ENCODE assay signal across 8 cellular contexts in the genomic region with DNA sequence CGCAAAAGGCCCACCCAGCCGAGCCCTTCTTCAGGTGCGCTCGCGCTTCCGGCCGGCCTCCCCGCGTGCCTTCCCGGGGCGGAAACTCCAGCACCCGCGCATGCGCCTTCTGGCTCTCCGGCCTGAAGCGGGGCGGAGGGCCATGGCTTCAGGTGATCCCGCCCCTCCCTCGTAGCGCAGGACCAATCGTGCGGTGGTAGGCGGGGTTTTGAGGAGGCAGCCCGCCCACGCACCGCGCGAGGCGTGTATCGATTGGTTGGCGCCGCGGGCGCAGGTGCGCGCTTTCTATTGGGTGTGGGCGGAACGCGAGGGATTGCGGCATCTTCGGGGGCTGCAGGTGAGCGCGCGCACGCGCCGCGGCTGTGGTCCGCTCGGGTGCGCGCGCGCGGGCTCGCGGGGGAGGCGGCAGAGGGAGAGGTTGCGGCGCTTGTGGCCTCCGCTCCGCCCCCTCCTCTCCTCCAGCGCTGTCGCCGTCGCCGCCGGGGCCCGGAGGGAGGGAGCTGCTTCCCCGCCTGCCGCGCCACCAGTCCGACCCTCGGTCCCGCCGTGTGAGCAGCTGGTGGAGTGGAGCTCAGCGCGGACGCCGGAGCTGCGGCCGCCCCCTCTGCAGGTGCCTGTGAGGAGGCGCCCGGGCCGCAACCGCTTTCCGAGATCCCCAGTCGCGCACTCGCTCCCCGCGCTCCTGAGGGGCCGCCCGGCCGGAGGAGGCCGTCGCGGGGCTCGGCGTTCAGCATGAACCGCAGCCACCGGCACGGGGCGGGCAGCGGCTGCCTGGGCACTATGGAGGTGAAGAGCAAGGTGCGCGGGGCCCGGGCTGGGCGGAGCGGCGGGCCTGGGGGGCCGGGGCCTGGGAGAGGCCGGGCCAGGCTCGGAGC. TPM values are rescaled to one million over a fixed set of nuclear protein-coding genes. Genes with fewer than 3 reads are reported as not detected.
DNase-seq lines count a peak whose midpoint lies in the region; ATAC-seq and TF ChIP-seq lines count a peak whose summit lies in the region.

A gene with protein sequence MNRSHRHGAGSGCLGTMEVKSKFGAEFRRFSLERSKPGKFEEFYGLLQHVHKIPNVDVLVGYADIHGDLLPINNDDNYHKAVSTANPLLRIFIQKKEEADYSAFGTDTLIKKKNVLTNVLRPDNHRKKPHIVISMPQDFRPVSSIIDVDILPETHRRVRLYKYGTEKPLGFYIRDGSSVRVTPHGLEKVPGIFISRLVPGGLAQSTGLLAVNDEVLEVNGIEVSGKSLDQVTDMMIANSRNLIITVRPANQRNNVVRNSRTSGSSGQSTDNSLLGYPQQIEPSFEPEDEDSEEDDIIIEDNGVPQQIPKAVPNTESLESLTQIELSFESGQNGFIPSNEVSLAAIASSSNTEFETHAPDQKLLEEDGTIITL (plus strand): TSS at position 526 of the 875 bp plus-strand sequence. CDS start 207 bp downstream, at position 733.

- DNase-seq in GM23248 (peak; percentile 96), Panc1 (ENCODE audit: low read depth, low spot score) (peak; percentile 95), esophagus squamous epithelium (lab: John Stamatoyannopoulos, UW) (peak; percentile 95), myocyte (ENCODE audit: low read depth) (peak; percentile 95)
- DNase-seq in activated T-cell treated with anti-CD3 and anti-CD28 coated beads, Interleukin-2, amount 50 U/mL, for 72 hours, result peak; percentile 99 to 100
- peak; percentile 97 for DNase-seq in stimulated activated CD8-positive, alpha-beta memory T cell treated with anti-CD3 and anti-CD28 coated beads, Interleukin-7, amount 100 ng/mL, for 24 hours (ENCODE audit: low read depth)

- peak; percentile 83 for ATAC-seq in Panc1
- peak; percentile 90 to 92 for ATAC-seq in activated T-cell treated with anti-CD3 and anti-CD28 coated beads, Interleukin-2, amount 50 U/mL, for 72 hours (replicated peaks in 1 of 2)

- BruUV-seq in Panc1 (replicated peaks; lab: Mats Ljungman, UMichigan), result no TSS peak

- H3K27me3 Mint-ChIP-seq in activated T-cell treated with anti-CD3 and anti-CD28 coated beads, Interleukin-2, amount 50 U/mL, for 72 hours (ENCODE audit: low read depth), result no peaks in the 10 kb centered on the region

- peaks cover 54% of the 10 kb centered on the region for H3K4me1 Mint-ChIP-seq in activated T-cell treated with anti-CD3 and anti-CD28 coated beads, Interleukin-2, amount 50 U/mL, for 72 hours (ENCODE audit: low read depth)

- H3K27ac ChIP-seq in DOHH2 (ENCODE audit: low read depth, low read length) (peak within 1 kb of the TSS; percentile 27), GM23248 (no peak within 1 kb of the TSS), KOPT-K1 (ENCODE audit: low read depth, low read length, poor library complexity, severe bottlenecking) (peak within 1 kb of the TSS; percentile 54), Panc1 (ENCODE audit: low read length) (peak within 1 kb of the TSS; percentile 100), esophagus squamous epithelium (peak within 1 kb of the TSS; percentile 87 to 95 (median 90))

- peaks cover 49% of the 10 kb centered on the region for H3K79me2 ChIP-seq in DOHH2 (ENCODE audit: control insufficient read depth, low read length)
- no peaks in the 10 kb centered on the region for H3K79me2 ChIP-seq in GM23248 (ENCODE audit: insufficient read depth)

- peak within 1 kb of the TSS; percentile 48 for H3K9ac ChIP-seq in GM23248

- H3K4me3 ChIP-seq in DOHH2 (ENCODE audit: low read length) (peak within 1 kb of the TSS; percentile 76), GM23248 (peak within 1 kb of the TSS; percentile 76), Panc1 (ENCODE audit: low read depth in 2 of 2, low read length in 2 of 2) (peak within 1 kb of the TSS; percentile 71 to 89), esophagus squamous epithelium (peak within 1 kb of the TSS; percentile 64 to 93 (median 90))

- no peaks in the 10 kb centered on the region for H4K20me1 ChIP-seq in DOHH2 (ENCODE audit: control insufficient read depth, insufficient read depth, low read depth, low read length)
- no peaks in the 10 kb centered on the region for H4K20me1 ChIP-seq in GM23248 (ENCODE audit: insufficient read depth)

- peaks cover 0 to 2% of the 10 kb centered on the region in 2 donors for H3K36me3 Mint-ChIP-seq in activated T-cell treated with anti-CD3 and anti-CD28 coated beads, Interleukin-2, amount 50 U/mL, for 72 hours (ENCODE audit: insufficient read depth in 2 of 2)

- H3K9me3 ChIP-seq in DOHH2 (ENCODE audit: control insufficient read depth, insufficient read depth, low read length), result no peaks in the 10 kb centered on the region
- H3K9me3 ChIP-seq in GM23248 (ENCODE audit: low read depth), result no peaks in the 10 kb centered on the region
- H3K9me3 ChIP-seq in KOPT-K1 (ENCODE audit: insufficient read depth, low read length, poor library complexity, severe bottlenecking), result no peaks in the 10 kb centered on the region
- no peaks in the 10 kb centered on the region for H3K9me3 ChIP-seq in Panc1 (ENCODE audit: control insufficient read depth, insufficient read depth, low read depth, low read length)
- no peaks in the 10 kb centered on the region for H3K9me3 ChIP-seq in esophagus squamous epithelium

- POLR2A ChIA-PET in Panc1 (lab: Charles Lee), result interaction anchor here (0.6 to 1.5 kb wide), 8 partner anchors 10 to 51 kb away, joined by 3 to 21 read pairs (median 5); partner anchors contain the start of gene RIPOR3

- peak in 3 of 4 donors; percentile 40 to 87 (median 66) for TF ChIP-seq POLR2A in esophagus squamous epithelium (IDR thresholded peaks at IDR 0.05)

- H3K4me3 Mint-ChIP-seq in activated T-cell treated with anti-CD3 and anti-CD28 coated beads, Interleukin-2, amount 50 U/mL, for 72 hours, result peak within 1 kb of the TSS; percentile 87 to 89

- in situ Hi-C loops in GM23248 (cut with MboI), result loop anchor here (25.0 kb wide), 1 partner anchor 544 kb away; the partner anchor contains the start of gene CEBPB
- in situ Hi-C loops in Panc1 (cut with HindIII; ENCODE audit: low pct_unique_long_range_greater_than_20kb, low sequenced_read_pairs), result loop anchor here (5.0 kb wide), 1 partner anchor 34 kb away; no protein-coding TSS in a partner anchor

- H3K27me3 ChIP-seq in DOHH2 (ENCODE audit: control insufficient read depth, low read length) (no peaks in the 10 kb centered on the region), GM23248 (replicated peaks; ENCODE audit: insufficient read depth) (no peaks in the 10 kb centered on the region), Panc1 (ENCODE audit: control insufficient read depth, insufficient read depth, low read length) (no peaks in the 10 kb centered on the region), esophagus squamous epithelium (no peaks in the 10 kb centered on the region)

- H3K27ac Mint-ChIP-seq in activated T-cell treated with anti-CD3 and anti-CD28 coated beads, Interleukin-2, amount 50 U/mL, for 72 hours, result peak within 1 kb of the TSS; percentile 70

- H3K9me3 Mint-ChIP-seq in activated T-cell treated with anti-CD3 and anti-CD28 coated beads, Interleukin-2, amount 50 U/mL, for 72 hours, result no peaks in the 10 kb centered on the region

- H3K36me3 ChIP-seq in DOHH2 (ENCODE audit: control insufficient read depth, low read length) (peaks cover 4% of the 10 kb centered on the region), GM23248 (ENCODE audit: low read depth) (no peaks in the 10 kb centered on the region), KOPT-K1 (ENCODE audit: insufficient read depth, low read length) (no peaks in the 10 kb centered on the region), Panc1 (ENCODE audit: control insufficient read depth, insufficient read depth, low read length) (peaks cover 13% of the 10 kb centered on the region), esophagus squamous epithelium (peaks cover 0 to 3% (median 0%) of the 10 kb centered on the region in 3 donors)

- TF ChIP-seq CTCF in DOHH2 (IDR thresholded peaks at IDR 0.05; ENCODE audit: low read depth, low read length, poor library complexity, severe bottlenecking) (no peak), Panc1 (IDR thresholded peaks at IDR 0.05) (no peak), esophagus squamous epithelium (IDR thresholded peaks at IDR 0.05) (peak in 2 of 6 experiments; percentile 1 to 6)

- WGBS in GM23248 (ENCODE audit: low coverage in 1 of 2, low lambda C conversion rate in 2 of 2, missing lambda C conversion rate in 2 of 2), 2 experiments, result 1 to 3% methylated on average over 41 to 71 of the region's 114 CpGs
- 0% methylated on average over 7 of the region's 114 CpGs; no CpG with 5 or more reads in 1 of the 2 donors for WGBS in esophagus squamous epithelium, 2 donors

- intact Hi-C loops in Panc1 (cut with micrococcal nuclease; ENCODE audit: unreplicated experiment), result no loop called here
- intact Hi-C loops in esophagus squamous epithelium (cut with DNase I), result no loop called here

- H3F3A ChIP-seq in DOHH2 (ENCODE audit: control insufficient read depth, insufficient read depth), result no peaks in the 10 kb centered on the region; the same call in 1 of the 2 replicates
- H3F3A ChIP-seq in GM23248 (ENCODE audit: insufficient read depth), result peaks cover 37% of the 10 kb centered on the region; the same call in 1 of the 2 replicates

- no peaks in the 10 kb centered on the region for H3K9me2 ChIP-seq in DOHH2 (replicated peaks; ENCODE audit: control insufficient read depth, low read length)
- no peaks in the 10 kb centered on the region for H3K9me2 ChIP-seq in GM23248 (ENCODE audit: insufficient read depth)

- CTCF ChIA-PET in Panc1 (lab: Charles Lee), result interaction anchor here (0.6 kb wide), 3 partner anchors 11 to 150 kb away, joined by 3 to 6 read pairs (median 3); partner anchors contain the start of gene RIPOR3

- peaks cover 22% of the 10 kb centered on the region for H3K4me1 ChIP-seq in DOHH2 (ENCODE audit: control insufficient read depth, low read length)
- peaks cover 9% of the 10 kb centered on the region; the same call in 1 of the 2 replicates for H3K4me1 ChIP-seq in GM23248 (ENCODE audit: insufficient read depth)
- H3K4me1 ChIP-seq in Panc1 (ENCODE audit: control insufficient read depth, insufficient read depth, low read length), result peaks cover 54% of the 10 kb centered on the region
- H3K4me1 ChIP-seq in esophagus squamous epithelium, result peaks cover 12 to 88% (median 39%) of the 10 kb centered on the region in 3 donors

- peak within 1 kb of the TSS; percentile 83 for H2AFZ ChIP-seq in GM23248

- peak within 1 kb of the TSS; percentile 80 for H3K4me2 ChIP-seq in DOHH2 (ENCODE audit: low read length)
- peak within 1 kb of the TSS; percentile 85 for H3K4me2 ChIP-seq in GM23248 (ENCODE audit: unreplicated experiment)

RNA-seq across cellular contexts. Expression of the gene that starts here (rescaled TPM):
- not detected in 2 replicates for total RNA-seq in GM23248 (2014; rRNA removed; shearing (Covaris generic))
- polyA plus RNA-seq in GM23248 (2016; fragmentation: Nextera tagmentation; extraction: Ambion mirVana), result 0.16 and 0.34 TPM in 2 replicates
- total RNA-seq in Panc1 (2021; ENCODE audit: unreplicated experiment) (132 TPM), esophagus squamous epithelium (1 to 10 TPM; 4.7 to 6.5 (median 5.3) TPM), myocyte (0.19 and 0.47 TPM in 2 replicates)
- 11.2 TPM for polyA plus RNA-seq in Panc1 (2012; ENCODE audit: insufficient read length)
- total RNA-seq in activated T-cell treated with anti-CD3 and anti-CD28 coated beads, Interleukin-2, amount 50 U/mL, for 72 hours, result 1 to 10 TPM; 4.3 to 5.0 TPM
- polyA plus RNA-seq in myocyte (2012), result 0.08 TPM

Comparison
In these comparisons a context has a peak if more than half of its experiments do, and no peak if none do; other contexts are left out.
1. RNA of the gene that starts here (total RNA-seq): 132 TPM in Panc1 (single experiment); 4.7 to 6.5 TPM in esophagus squamous epithelium, 4.3 to 5.0 TPM in activated T-cell treated with anti-CD3 and anti-CD28 coated beads, Interleukin-2, amount 50 U/mL, for 72 hours, 0.19 to 0.47 TPM in myocyte and not detected in GM23248; every median in the first group is over 10 times any median in the second.
2. Peak in DNase-seq, H3K4me3 ChIP-seq, H3K9ac ChIP-seq and H3K4me2 ChIP-seq in GM23248; RNA of the gene not detected or under 1 TPM.
3. Peak in DNase-seq in myocyte; RNA of the gene not detected or under 1 TPM.
4. Peak in every context shown above with its lines, with median percentiles within 50 percentile points of each other: H3K4me3 ChIP-seq and DNase-seq.